In the genomic region with DNA sequence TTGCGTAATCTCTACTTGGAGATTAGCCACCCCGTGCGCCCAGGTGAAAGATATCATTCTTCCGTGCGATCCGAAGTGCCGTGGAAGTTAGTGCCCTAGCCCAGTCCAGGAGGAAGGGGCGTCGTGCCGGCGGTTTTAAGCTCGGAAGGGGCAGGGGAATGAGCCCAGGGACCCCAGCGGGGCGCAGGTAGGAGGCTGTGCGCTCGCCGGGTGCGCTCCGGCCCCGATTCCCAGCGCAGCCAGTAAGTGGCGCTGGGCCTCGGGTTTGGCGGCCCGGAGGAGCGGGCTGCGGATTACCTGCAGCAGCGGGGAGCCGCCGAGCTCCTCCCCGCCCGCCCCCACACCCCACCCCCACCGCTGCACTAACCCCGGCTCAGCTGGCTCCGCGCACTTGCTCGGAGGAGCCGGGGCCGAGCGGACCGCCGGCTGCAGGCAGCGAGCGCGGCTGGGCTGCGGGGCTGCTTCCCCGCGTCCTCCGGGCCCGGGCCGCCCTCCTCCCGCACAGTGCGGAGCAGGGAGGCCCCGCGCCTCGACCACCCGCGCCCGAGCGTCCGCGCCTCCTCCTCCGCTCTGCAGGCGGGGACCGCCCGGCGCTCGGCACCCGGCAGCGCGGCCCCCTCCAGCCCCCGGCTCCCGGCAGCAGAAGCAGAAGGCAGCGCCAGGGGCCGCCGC, we compare ENCODE assay signal across 8 cellular contexts. TPM values are rescaled to one million over a fixed set of nuclear protein-coding genes. Genes with fewer than 3 reads are reported as not detected.
DNase-seq lines count a peak whose midpoint lies in the region; ATAC-seq, FAIRE-seq and TF ChIP-seq lines count a peak whose summit lies in the region.

Gene RYR2, plus strand, starts transcription at position 390 of the 672 bp plus-strand sequence. CDS start 338 bp downstream, outside the sequence.

- H3K27me3 ChIP-seq in iPS-18a (ENCODE audit: control insufficient read depth, insufficient read depth, low read length): peaks cover 47% of the 10 kb centered on the region

- peak within 1 kb of the TSS in 2 of 3 donors; percentile 22 to 60 for H3K27ac Mint-ChIP-seq in IgD-negative memory B cell
- no peak within 1 kb of the TSS for H3K27ac Mint-ChIP-seq in activated naive CD8-positive, alpha-beta T cell treated with anti-CD3 and anti-CD28 coated beads for 36 hours

- no peak for FAIRE-seq in GM12892 (lab: Jason Lieb, UNC)

- H3K36me3 Mint-ChIP-seq in IgD-negative memory B cell: no peaks in the 10 kb centered on the region
- H3K36me3 Mint-ChIP-seq in activated naive CD8-positive, alpha-beta T cell treated with anti-CD3 and anti-CD28 coated beads for 36 hours: no peaks in the 10 kb centered on the region

- peaks cover 3 to 9% (median 4%) of the 10 kb centered on the region in 3 donors for H3K4me1 Mint-ChIP-seq in IgD-negative memory B cell
- peaks cover 7% of the 10 kb centered on the region for H3K4me1 Mint-ChIP-seq in activated naive CD8-positive, alpha-beta T cell treated with anti-CD3 and anti-CD28 coated beads for 36 hours

- H3K9ac ChIP-seq in iPS-18a (ENCODE audit: low read length): no peak within 1 kb of the TSS

- H3K9me3 ChIP-seq in iPS-18a (ENCODE audit: control insufficient read depth, low read depth, low read length): no peaks in the 10 kb centered on the region

- peak; percentile 36 for DNase-seq in activated naive CD8-positive, alpha-beta T cell treated with anti-CD3 and anti-CD28 coated beads for 36 hours
- peak; percentile 30 for DNase-seq in stimulated activated CD8-positive, alpha-beta memory T cell treated with anti-CD3 and anti-CD28 coated beads, Interleukin-4, amount 100 ng/mL, for 48 hours
- DNase-seq in GM12892 (ENCODE audit: insufficient read length): no peak
- no peak for DNase-seq in mucosa of gallbladder (ENCODE audit: low spot score)
- no peak for DNase-seq in NOMO-1 (lab: John Stamatoyannopoulos, UW; ENCODE audit: unreplicated experiment in 2 of 2)

- H3K27me3 Mint-ChIP-seq in IgD-negative memory B cell: peaks cover 39% of the 10 kb centered on the region
- peaks cover 55% of the 10 kb centered on the region for H3K27me3 Mint-ChIP-seq in activated naive CD8-positive, alpha-beta T cell treated with anti-CD3 and anti-CD28 coated beads for 36 hours

- no peak for TF ChIP-seq POLR2A in GM12892 (IDR thresholded peaks at IDR 0.05; ENCODE audit: low read depth, low read length)

- peaks cover 38% of the 10 kb centered on the region for H3K4me1 ChIP-seq in iPS-18a (ENCODE audit: control insufficient read depth, low read depth, low read length)

- peak within 1 kb of the TSS in 1 of 4 donors; percentile 63 for H3K4me3 Mint-ChIP-seq in IgD-negative memory B cell
- H3K4me3 Mint-ChIP-seq in activated naive CD8-positive, alpha-beta T cell treated with anti-CD3 and anti-CD28 coated beads for 36 hours: peak within 1 kb of the TSS; percentile 16

- ATAC-seq in GM18861 (IDR thresholded peaks at IDR 0.05; ENCODE audit: unreplicated experiment): no peak

- H3K27ac ChIP-seq in iPS-18a (ENCODE audit: low read length): no peak within 1 kb of the TSS

- H3K36me3 ChIP-seq in iPS-18a (ENCODE audit: control insufficient read depth, low read depth, low read length): no peaks in the 10 kb centered on the region

- peaks cover 0 to 2% (median 0%) of the 10 kb centered on the region in 3 donors for H3K9me3 Mint-ChIP-seq in IgD-negative memory B cell
- no peaks in the 10 kb centered on the region for H3K9me3 Mint-ChIP-seq in activated naive CD8-positive, alpha-beta T cell treated with anti-CD3 and anti-CD28 coated beads for 36 hours

- H3K4me3 ChIP-seq in iPS-18a (ENCODE audit: low read length): peak within 1 kb of the TSS; percentile 64

RNA-seq across cellular contexts. Expression of gene RYR2, which starts in this region (rescaled TPM):
- polyA plus RNA-seq in IgD-negative memory B cell: not detected
- not detected for total RNA-seq in activated naive CD8-positive, alpha-beta T cell treated with anti-CD3 and anti-CD28 coated beads for 36 hours
- not detected for polyA plus RNA-seq in GM12892 (2012; ENCODE audit: missing spikeins)
- total RNA-seq in mucosa of gallbladder: 7.5 TPM

Comparison
In these comparisons a context has a peak if more than half of its experiments do, and no peak if none do; other contexts are left out.
1. Peak in DNase-seq in activated naive CD8-positive, alpha-beta T cell treated with anti-CD3 and anti-CD28 coated beads for 36 hours; RNA of the gene not detected or under 1 TPM.